In the genomic region with DNA sequence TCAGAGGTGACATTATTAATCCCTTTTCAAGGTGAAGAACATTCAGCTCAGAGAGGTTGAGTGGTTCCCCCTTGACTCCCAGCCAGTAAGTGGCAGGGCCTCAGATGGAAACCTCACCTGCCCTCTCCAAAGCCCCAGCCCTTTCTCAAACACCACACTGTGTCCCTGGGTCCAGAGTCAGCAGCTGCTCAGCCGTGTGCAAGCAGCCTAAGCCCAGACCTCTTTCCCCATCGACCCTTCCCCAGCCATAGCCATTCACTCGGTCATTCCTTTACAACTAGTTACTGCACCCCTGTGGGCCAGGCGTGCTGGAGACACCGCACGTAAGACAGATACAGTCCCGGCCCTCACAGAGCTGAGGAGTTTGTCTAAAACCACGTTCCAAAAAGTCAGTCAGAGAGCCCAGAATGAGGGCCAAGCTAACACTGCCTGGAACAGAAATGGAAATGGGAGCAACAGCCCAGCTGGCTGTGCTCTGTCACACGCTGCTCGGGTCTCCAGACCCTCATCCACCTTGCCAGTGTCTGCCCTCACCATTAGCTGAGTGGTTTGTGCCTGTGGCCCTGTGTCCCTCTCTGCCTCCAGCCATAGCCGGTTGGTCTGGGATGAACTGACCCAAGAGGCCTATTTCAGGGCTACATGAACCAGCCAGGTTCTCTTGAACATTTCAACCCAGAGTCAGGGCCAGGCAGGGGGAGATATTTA, we compare ENCODE assay signal across 8 cellular contexts. TPM values are rescaled to one million over a fixed set of nuclear protein-coding genes. Genes with fewer than 3 reads are reported as not detected.
DNase-seq lines count a peak whose midpoint lies in the region; ATAC-seq and TF ChIP-seq lines count a peak whose summit lies in the region.

No MANE protein-coding gene starts in this region.

- H4K91ac ChIP-seq in H9 (ENCODE audit: insufficient read length, low read depth, low read length) = no peak overlapping the region

- H3K23ac ChIP-seq in mesendoderm (ENCODE audit: low read length) (no peak overlapping the region), H9 (ENCODE audit: insufficient read length, low read depth, low read length) (no peak overlapping the region)

- H3K4me3 Mint-ChIP-seq in activated naive CD4-positive, alpha-beta T cell treated with anti-CD3 and anti-CD28 coated beads, Interleukin-2, amount 50 U/mL, for 24 hours = no peak overlapping the region
- H3K4me3 Mint-ChIP-seq in activated naive CD4-positive, alpha-beta T cell treated with anti-CD3 and anti-CD28 coated beads for 36 hours = no peak overlapping the region
- H3K4me3 Mint-ChIP-seq in osteocyte (ENCODE audit: unreplicated experiment) (no peak overlapping the region), H9 (no peak overlapping the region)

- no peak overlapping the region for H2BK20ac ChIP-seq in H9 (ENCODE audit: low read depth, low read length, poor library complexity, severe bottlenecking)

- H3K36me3 ChIP-seq in heart right ventricle (peaks cover 0 to 27% (median 0%) of the 10 kb centered on the region in 9 donors), aorta (ENCODE audit: control insufficient read depth in 1 of 2, insufficient read depth in 2 of 2, low read length in 1 of 2) (no peaks in the 10 kb centered on the region), mesendoderm (ENCODE audit: control insufficient read depth, insufficient read depth, low read length) (no peaks in the 10 kb centered on the region)

- no peak for TF ChIP-seq CTCF in heart right ventricle (IDR thresholded peaks at IDR 0.05)
- TF ChIP-seq CTCF in osteocyte (IDR thresholded peaks at IDR 0.05) = no peak
- TF ChIP-seq CTCF in H9 (conservative IDR thresholded peaks at IDR 0.05) = no peak

- no peak for DNase-seq in activated naive CD4-positive, alpha-beta T cell treated with anti-CD3 and anti-CD28 coated beads for 36 hours
- DNase-seq in heart right ventricle (no peak), osteocyte (ENCODE audit: extremely low spot score, unreplicated experiment) (no peak), aorta (peak in 1 of 2 donors; percentile 47), NCI-H1930 (lab: John Stamatoyannopoulos, UW) (no peak), mesendoderm (no peak), H9 (no peak)

- peak in 7 of 8 donors; percentile 7 to 33 (median 23) for ATAC-seq in heart right ventricle
- ATAC-seq in aorta (ENCODE audit: low FRiP score) = peak; percentile 36

- no peak overlapping the region for H3K4ac ChIP-seq in mesendoderm (ENCODE audit: low read depth, low read length)
- H3K4ac ChIP-seq in H9 (ENCODE audit: low read depth, low read length) = no peak overlapping the region

- no peak overlapping the region for H2BK12ac ChIP-seq in H9 (ENCODE audit: insufficient read length, low read depth, low read length)

- CTCF ChIA-PET in activated naive CD4-positive, alpha-beta T cell treated with anti-CD3 and anti-CD28 coated beads for 36 hours (lab: Charles Lee) = interaction anchor here (0.9 to 1.0 kb wide), 3 partner anchors 12 to 62 kb away, joined by 4 to 5 read pairs (median 4); no protein-coding TSS in a partner anchor

- no peaks in the 10 kb centered on the region for H3K9me3 Mint-ChIP-seq in activated naive CD4-positive, alpha-beta T cell treated with anti-CD3 and anti-CD28 coated beads, Interleukin-2, amount 50 U/mL, for 24 hours
- no peaks in the 10 kb centered on the region for H3K9me3 Mint-ChIP-seq in activated naive CD4-positive, alpha-beta T cell treated with anti-CD3 and anti-CD28 coated beads for 36 hours
- no peaks in the 10 kb centered on the region for H3K9me3 Mint-ChIP-seq in osteocyte (ENCODE audit: unreplicated experiment)
- no peaks in the 10 kb centered on the region for H3K9me3 Mint-ChIP-seq in H9

- H3K79me1 ChIP-seq in mesendoderm (ENCODE audit: low read length) (no peaks in the 10 kb centered on the region), H9 (ENCODE audit: insufficient read depth, low read depth, low read length, poor library complexity, severe bottlenecking) (no peaks in the 10 kb centered on the region)

- no peaks in the 10 kb centered on the region for H4K20me1 ChIP-seq in H9 (ENCODE audit: control insufficient read depth, insufficient read depth, insufficient read length)

- H3K23me2 ChIP-seq in H9 (ENCODE audit: insufficient read length, low read depth, low read length, poor library complexity, severe bottlenecking) = peaks cover 6% of the 10 kb centered on the region

- H3K9ac ChIP-seq in mesendoderm (ENCODE audit: low read length) (no peak overlapping the region), H9 (ENCODE audit: extremely low read depth, insufficient read length, low read length) (no peak overlapping the region)

- H3K9me3 ChIP-seq in heart right ventricle (no peaks in the 10 kb centered on the region), aorta (ENCODE audit: control insufficient read depth, low read length) (no peaks in the 10 kb centered on the region), H9 (ENCODE audit: control insufficient read depth, low read depth, low read length) (no peaks in the 10 kb centered on the region)

- H3K56ac ChIP-seq in mesendoderm (ENCODE audit: low read length) (no peak overlapping the region), H9 (ENCODE audit: insufficient read length, low read depth, low read length) (no peak overlapping the region)

- H3K4me2 ChIP-seq in mesendoderm (ENCODE audit: low read length) = no peak overlapping the region
- H3K4me2 ChIP-seq in H9 (ENCODE audit: insufficient read depth, insufficient read length, low read length) = no peak overlapping the region

- H3K79me2 ChIP-seq in mesendoderm (ENCODE audit: control insufficient read depth, insufficient read depth, low read length) (no peaks in the 10 kb centered on the region), H9 (ENCODE audit: insufficient read depth, low read length) (no peaks in the 10 kb centered on the region)

- no peak overlapping the region for H4K5ac ChIP-seq in mesendoderm (ENCODE audit: low read length)
- no peak overlapping the region for H4K5ac ChIP-seq in H9 (ENCODE audit: insufficient read length, low read depth, low read length)

- H2BK15ac ChIP-seq in mesendoderm (replicated peaks; ENCODE audit: low read depth) (no peak overlapping the region), H9 (ENCODE audit: low read depth, low read length) (no peak overlapping the region)

- WGBS in heart right ventricle, 2 donors = 44 to 56% methylated on average over 11 of the region's 11 CpGs
- 42% methylated on average over 11 of the region's 11 CpGs for WGBS in aorta, 2 donors
- no CpG with 5 or more reads among the region's 11 CpGs for WGBS in mesendoderm (ENCODE audit: extremely low coverage, insufficient coverage, low lambda C conversion rate)
- WGBS in H9 (ENCODE audit: extremely low coverage, insufficient read length, low lambda C conversion rate) = no CpG with 5 or more reads among the region's 11 CpGs

- H3K18ac ChIP-seq in mesendoderm (ENCODE audit: low read length) (no peak overlapping the region), H9 (ENCODE audit: insufficient read length, low read depth, low read length) (no peak overlapping the region)

- peaks cover 8% of the 10 kb centered on the region for H3K36me3 Mint-ChIP-seq in activated naive CD4-positive, alpha-beta T cell treated with anti-CD3 and anti-CD28 coated beads, Interleukin-2, amount 50 U/mL, for 24 hours
- H3K36me3 Mint-ChIP-seq in activated naive CD4-positive, alpha-beta T cell treated with anti-CD3 and anti-CD28 coated beads for 36 hours (ENCODE audit: low read depth) = peaks cover 49% of the 10 kb centered on the region
- H3K36me3 Mint-ChIP-seq in osteocyte (ENCODE audit: unreplicated experiment) (no peaks in the 10 kb centered on the region), H9 (ENCODE audit: insufficient read depth in 1 of 3, low read depth in 3 of 3) (no peaks in the 10 kb centered on the region)

- H3K27ac ChIP-seq in heart right ventricle = peak overlapping the region; percentile 62 to 85 (median 78)
- peak overlapping the region in 1 of 2 donors; percentile 4 for H3K27ac ChIP-seq in aorta (ENCODE audit: low read depth in 1 of 2, low read length in 2 of 2)
- H3K27ac ChIP-seq in mesendoderm (ENCODE audit: low read depth, low read length) = no peak overlapping the region
- H3K27ac ChIP-seq in H9 (ENCODE audit: insufficient read length, low read depth, low read length) = no peak overlapping the region

- H2AK5ac ChIP-seq in mesendoderm (ENCODE audit: low read length) (no peak overlapping the region), H9 (ENCODE audit: insufficient read length, low read length) (no peak overlapping the region)

- intact Hi-C loops in activated naive CD4-positive, alpha-beta T cell treated with anti-CD3 and anti-CD28 coated beads for 36 hours (cut with micrococcal nuclease) = no loop called here
- intact Hi-C loops in heart right ventricle (cut with DNase I) (loop anchor here in 2 of 10 donors (2.0 kb wide), 1 partner anchor 62 kb away; no protein-coding TSS in a partner anchor), aorta (cut with DNase I) (no loop called here)

- H4K8ac ChIP-seq in mesendoderm (ENCODE audit: low read depth, low read length) (no peak overlapping the region), H9 (replicated peaks; ENCODE audit: insufficient read length, low read depth, low read length) (no peak overlapping the region)

- H3K27me3 ChIP-seq in heart right ventricle = peaks cover 0 to 31% (median 24%) of the 10 kb centered on the region in 7 donors
- H3K27me3 ChIP-seq in aorta (ENCODE audit: control insufficient read depth in 1 of 2, insufficient read depth in 2 of 2, low read length in 1 of 2) = no peaks in the 10 kb centered on the region
- no peaks in the 10 kb centered on the region for H3K27me3 ChIP-seq in mesendoderm (ENCODE audit: insufficient read depth, low read length, poor library complexity)
- H3K27me3 ChIP-seq in H9 (ENCODE audit: insufficient read depth, low read length) = peaks cover 14% of the 10 kb centered on the region; the same call in 1 of the 2 replicates

- no peak overlapping the region for H3K14ac ChIP-seq in H9 (ENCODE audit: insufficient read depth, low read length)

- H2BK120ac ChIP-seq in mesendoderm (ENCODE audit: low read depth, low read length) (no peak overlapping the region), H9 (ENCODE audit: low read depth, low read length, poor library complexity, severe bottlenecking) (no peak overlapping the region)

- H3K4me3 ChIP-seq in heart right ventricle (peak overlapping the region in 1 of 10 donors; percentile 1), aorta (ENCODE audit: low read length in 2 of 2) (no peak overlapping the region), mesendoderm (ENCODE audit: low read length) (no peak overlapping the region)

- no peaks in the 10 kb centered on the region for H3K27me3 Mint-ChIP-seq in activated naive CD4-positive, alpha-beta T cell treated with anti-CD3 and anti-CD28 coated beads, Interleukin-2, amount 50 U/mL, for 24 hours
- no peaks in the 10 kb centered on the region for H3K27me3 Mint-ChIP-seq in activated naive CD4-positive, alpha-beta T cell treated with anti-CD3 and anti-CD28 coated beads for 36 hours (ENCODE audit: low read depth)
- no peaks in the 10 kb centered on the region for H3K27me3 Mint-ChIP-seq in osteocyte (ENCODE audit: unreplicated experiment)
- H3K27me3 Mint-ChIP-seq in H9 (ENCODE audit: low read depth) = peaks cover 45% of the 10 kb centered on the region

- peaks cover 13% of the 10 kb centered on the region for H3K4me1 Mint-ChIP-seq in activated naive CD4-positive, alpha-beta T cell treated with anti-CD3 and anti-CD28 coated beads, Interleukin-2, amount 50 U/mL, for 24 hours
- H3K4me1 Mint-ChIP-seq in activated naive CD4-positive, alpha-beta T cell treated with anti-CD3 and anti-CD28 coated beads for 36 hours (ENCODE audit: low read depth) = peaks cover 18% of the 10 kb centered on the region
- H3K4me1 Mint-ChIP-seq in osteocyte (ENCODE audit: unreplicated experiment) (peaks cover 18% of the 10 kb centered on the region), H9 (0 out of 4 replicates have a peak, but pooled peaks cover 0 to 2% of the 10 kb centered on the region in 2 experiments)

- no peak overlapping the region for H3T11ph ChIP-seq in H9 (ENCODE audit: low read length)

- H2BK5ac ChIP-seq in mesendoderm (ENCODE audit: low read length) (no peak overlapping the region), H9 (ENCODE audit: insufficient read length, low read length) (no peak overlapping the region)

- H2AFZ ChIP-seq in H9 (ENCODE audit: low read length) = no peak overlapping the region

- peak overlapping the region; percentile 53 for H3K27ac Mint-ChIP-seq in activated naive CD4-positive, alpha-beta T cell treated with anti-CD3 and anti-CD28 coated beads, Interleukin-2, amount 50 U/mL, for 24 hours
- no peak overlapping the region for H3K27ac Mint-ChIP-seq in activated naive CD4-positive, alpha-beta T cell treated with anti-CD3 and anti-CD28 coated beads for 36 hours
- H3K27ac Mint-ChIP-seq in osteocyte (ENCODE audit: unreplicated experiment) = peak overlapping the region; percentile 19
- H3K27ac Mint-ChIP-seq in H9 = no peak overlapping the region

- H3K4me1 ChIP-seq in heart right ventricle (peaks cover 28 to 71% (median 60%) of the 10 kb centered on the region in 9 donors), aorta (ENCODE audit: control insufficient read depth in 1 of 2, insufficient read depth in 2 of 2, low read length in 2 of 2) (no peaks in the 10 kb centered on the region), mesendoderm (ENCODE audit: control insufficient read depth, low read depth, low read length) (no peaks in the 10 kb centered on the region), H9 (ENCODE audit: insufficient read depth, low read length) (no peaks in the 10 kb centered on the region)

RNA-seq across cellular contexts. Expression of gene ZC3H12D, which starts 29.6 kb away (rescaled TPM):
- total RNA-seq in activated naive CD4-positive, alpha-beta T cell treated with anti-CD3 and anti-CD28 coated beads for 36 hours = 10 to 100 TPM; 75.8 to 82.7 TPM
- 1 to 10 TPM in 1 of 10 donors, under 1 TPM in 9; 0.14 to 1.2 (median 0.31) TPM for total RNA-seq in heart right ventricle
- polyA plus RNA-seq in heart right ventricle = under 1 TPM; 0.19 to 0.95 TPM
- total RNA-seq in osteocyte = 0.21 TPM in 1 of 2 replicates, not detected in the other
- 1 to 10 TPM; 1.2 to 3.0 TPM for total RNA-seq in aorta
- polyA plus RNA-seq in aorta = 1 to 10 TPM in 1 of 2 donors, under 1 TPM in 1; 0.10 to 1.9 TPM
- 0.04 TPM for polyA plus RNA-seq in mesendoderm (2013, experiment 1 of 2)
- 0.03 TPM for polyA plus RNA-seq in mesendoderm (2013, experiment 2 of 2)
- total RNA-seq in H9 (2021) = 0.07 and 0.15 TPM in 2 replicates

RNA-seq across cellular contexts. Expression of gene SUMO4, which starts 55.1 kb away (rescaled TPM):
- total RNA-seq in activated naive CD4-positive, alpha-beta T cell treated with anti-CD3 and anti-CD28 coated beads for 36 hours = 1 to 10 TPM; 5.5 to 5.9 TPM
- total RNA-seq in heart right ventricle = under 1 TPM in 9 of 10 donors, not detected in 1; 0.24 to 0.68 (median 0.37) TPM
- under 1 TPM; 0.06 to 0.37 TPM for polyA plus RNA-seq in heart right ventricle
- 1.5 and 2.9 TPM in 2 replicates for total RNA-seq in osteocyte
- total RNA-seq in aorta = 1 to 10 TPM; 2.9 to 6.9 TPM
- under 1 TPM in 1 of 2 donors, not detected in 1; 0.49 TPM for polyA plus RNA-seq in aorta
- 0.07 TPM for polyA plus RNA-seq in mesendoderm (2013, experiment 1 of 2)
- polyA plus RNA-seq in mesendoderm (2013, experiment 2 of 2) = 0.07 TPM
- total RNA-seq in H9 (2021) = 0.77 and 1.5 TPM in 2 replicates

Comparison
In these comparisons a context has a peak if more than half of its experiments do, and no peak if none do; other contexts are left out.
1. H3K27ac Mint-ChIP-seq: peak in activated naive CD4-positive, alpha-beta T cell treated with anti-CD3 and anti-CD28 coated beads, Interleukin-2, amount 50 U/mL, for 24 hours (single experiment) and osteocyte (single experiment); none in activated naive CD4-positive, alpha-beta T cell treated with anti-CD3 and anti-CD28 coated beads for 36 hours (single experiment) and H9 (0 of 3).
2. H3K27ac ChIP-seq: peak in heart right ventricle (10 of 10); none in mesendoderm (single experiment) and H9 (single experiment).
3. RNA of gene ZC3H12D, which starts 29.6 kb away (total RNA-seq): 75.8 to 82.7 TPM in activated naive CD4-positive, alpha-beta T cell treated with anti-CD3 and anti-CD28 coated beads for 36 hours; 1.2 to 3.0 TPM in aorta, 0.14 to 1.2 TPM in heart right ventricle, 0.21 TPM in osteocyte and 0.07 to 0.15 TPM in H9; every median in the first group is over 10 times any median in the second.